ENCODE assay signal across 9 cellular contexts in the genomic region with DNA sequence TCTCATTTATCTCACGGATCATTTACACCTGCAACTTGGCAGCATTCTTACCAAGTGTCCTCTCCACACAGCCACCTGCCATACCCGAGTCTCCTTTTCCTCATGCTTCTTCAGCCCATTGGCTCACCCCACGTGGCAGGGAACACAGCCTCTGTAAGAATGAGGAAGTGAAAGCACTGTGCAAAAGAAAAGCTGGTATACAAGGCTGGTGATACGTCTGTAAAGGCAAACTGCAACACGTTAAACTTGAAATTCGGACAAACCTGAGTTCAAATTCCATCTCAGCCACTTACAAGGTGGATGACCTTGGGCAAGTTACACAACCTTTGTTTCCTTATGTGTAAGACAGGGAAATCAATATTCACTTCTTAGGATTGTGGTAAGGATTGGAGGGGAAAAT.
DNase-seq lines count a peak whose midpoint lies in the region; ATAC-seq, FAIRE-seq and TF ChIP-seq lines count a peak whose summit lies in the region.
"Had no signal": no experiment of that assay in that cellular context is flagged by ENCODE, and none has a peak within 500 bp of the region (broad histone marks: within the 10 kb centered on the region; RNA-seq: fewer than 3 reads in every experiment).

No MANE protein-coding gene starts in this region.

- POLR2A ChIA-PET in K562 (lab: Yijun Ruan, JAX) = no interaction called here

- no peak overlapping the region for H3K4me3 ChIP-seq in K562

- H3K36me3 ChIP-seq in K562 (ENCODE audit: control insufficient read depth, insufficient read depth, low read length) = no peaks in the 10 kb centered on the region

- H4K20me1 ChIP-seq in K562 (replicated peaks; ENCODE audit: control insufficient read depth, insufficient read depth, low read length) = no peaks in the 10 kb centered on the region

- in situ Hi-C loops in K562 (cut with MboI) = no loop called here

- no peaks in the 10 kb centered on the region for H3K9me3 ChIP-seq in K562 (replicated peaks; ENCODE audit: control insufficient read depth, insufficient read depth, low read depth, low read length)

- intact Hi-C loops in K562 (cut with micrococcal nuclease) = no loop called here
- intact Hi-C loops in activated naive CD4-positive, alpha-beta T cell treated with anti-CD3 and anti-CD28 coated beads for 36 hours (cut with micrococcal nuclease) = no loop called here

- H3K9me1 ChIP-seq in K562 (ENCODE audit: control insufficient read depth, insufficient read depth, low read length) = no peaks in the 10 kb centered on the region

- no peak overlapping the region for H3K9ac ChIP-seq in K562 (ENCODE audit: insufficient read depth in 1 of 2, low read depth in 2 of 2, low read length in 2 of 2)

- ATAC-seq in GM21576 (IDR thresholded peaks at IDR 0.05; ENCODE audit: unreplicated experiment) (peak; percentile 94), K562 (peak; percentile 61)

- no peak for FAIRE-seq in K562 (lab: Jason Lieb, UNC)

- peak overlapping the region in 2 of 4 donors; percentile 55 to 78 for H3K4me3 Mint-ChIP-seq in IgD-negative memory B cell
- no peak overlapping the region for H3K4me3 Mint-ChIP-seq in activated naive CD4-positive, alpha-beta T cell treated with anti-CD3 and anti-CD28 coated beads for 36 hours
- H3K4me3 Mint-ChIP-seq: neural crest cell had no signal

- TF ChIP-seq POLR2A in K562 (conservative IDR thresholded peaks at IDR 0.05) = no peak

- H3K4me2 ChIP-seq in K562 (ENCODE audit: insufficient read depth, low read length) = peak overlapping the region; percentile 28; the same call in 1 of the 2 replicates

- BruUV-seq in K562 (replicated peaks; lab: Mats Ljungman, UMichigan) = no TSS peak

- CTCF ChIA-PET in K562 (lab: Yijun Ruan, JAX; ENCODE audit: low intra/inter-chr PET ratio) = no interaction called here
- CTCF ChIA-PET in activated naive CD4-positive, alpha-beta T cell treated with anti-CD3 and anti-CD28 coated beads for 36 hours (lab: Charles Lee) = no interaction called here

- DNase-seq in GDM1 (lab: John Stamatoyannopoulos, UW) (peak; percentile 48), K562 (ENCODE audit: extremely low read depth in 1 of 4, low spot score in 3 of 4) (peak in 1 of 4 experiments; percentile 5), substantia nigra (lab: John Stamatoyannopoulos, UW) (peak in 29 of 49 donors; percentile 0 to 34 (median 9)), KG1 (lab: John Stamatoyannopoulos, UW) (no peak), T-helper 1 cell (no peak)
- DNase-seq in activated naive CD4-positive, alpha-beta T cell treated with anti-CD3 and anti-CD28 coated beads for 36 hours = no peak

- no peak overlapping the region for H3K27ac ChIP-seq in K562 (ENCODE audit: extremely low read depth, low read depth, low read length)
- H3K27ac ChIP-seq in substantia nigra (ENCODE audit: low read depth, low read length, poor library complexity, severe bottlenecking) = no peak overlapping the region

- peak overlapping the region; percentile 57 for H2AFZ ChIP-seq in K562 (ENCODE audit: low read depth, low read length)

- 0% methylated on average over 6 of the region's 6 CpGs for WGBS in K562 (ENCODE audit: insufficient coverage, low coverage, missing lambda C conversion rate)

- H3K27me3 Mint-ChIP-seq in IgD-negative memory B cell = no peaks in the 10 kb centered on the region
- no peaks in the 10 kb centered on the region for H3K27me3 Mint-ChIP-seq in activated naive CD4-positive, alpha-beta T cell treated with anti-CD3 and anti-CD28 coated beads for 36 hours (ENCODE audit: low read depth)

- TF ChIP-seq CTCF in K562 (IDR thresholded peaks at IDR 0.05 in 2 of 3, conservative IDR thresholded peaks at IDR 0.05 in 1 of 3; ENCODE audit: insufficient read depth in 2 of 3, low read depth in 1 of 3, low read length in 3 of 3) = no peak

- H3K27ac Mint-ChIP-seq in IgD-negative memory B cell = peak overlapping the region; percentile 3 to 53 (median 52)
- H3K27ac Mint-ChIP-seq in activated naive CD4-positive, alpha-beta T cell treated with anti-CD3 and anti-CD28 coated beads for 36 hours = no peak overlapping the region

- TF ChIP-seq EP300 in K562 (IDR thresholded peaks at IDR 0.05; ENCODE audit: low read length) = no peak

- H3K4me1 ChIP-seq in K562 (replicated peaks in 1 of 2; ENCODE audit: control insufficient read depth in 2 of 2, insufficient read depth in 2 of 2, low read length in 2 of 2) = no peaks in the 10 kb centered on the region

- no peaks in the 10 kb centered on the region for H3K36me3 Mint-ChIP-seq in IgD-negative memory B cell
- H3K36me3 Mint-ChIP-seq in activated naive CD4-positive, alpha-beta T cell treated with anti-CD3 and anti-CD28 coated beads for 36 hours (ENCODE audit: low read depth) = no peaks in the 10 kb centered on the region

- H3K4me1 Mint-ChIP-seq in IgD-negative memory B cell = peaks cover 13 to 31% (median 24%) of the 10 kb centered on the region in 3 donors
- H3K4me1 Mint-ChIP-seq in activated naive CD4-positive, alpha-beta T cell treated with anti-CD3 and anti-CD28 coated beads for 36 hours (ENCODE audit: low read depth) = peaks cover 14% of the 10 kb centered on the region

- no peak for TF ChIP-seq RAD21 in K562 (CRISPR knock-in tag; conservative IDR thresholded peaks at IDR 0.05 in 1 of 2, IDR thresholded peaks at IDR 0.05 in 1 of 2)

- no peaks in the 10 kb centered on the region for H3K79me2 ChIP-seq in K562 (ENCODE audit: control insufficient read depth, insufficient read depth, low read length)

- H3K9me3 Mint-ChIP-seq in IgD-negative memory B cell = no peaks in the 10 kb centered on the region
- H3K9me3 Mint-ChIP-seq in activated naive CD4-positive, alpha-beta T cell treated with anti-CD3 and anti-CD28 coated beads for 36 hours = no peaks in the 10 kb centered on the region
- H3K9me3 Mint-ChIP-seq: neural crest cell had no signal

- H3K27me3 ChIP-seq in K562 (ENCODE audit: control insufficient read depth in 2 of 2, insufficient read depth in 2 of 2, low read length in 2 of 2) = no peaks in the 10 kb centered on the region; a peak in 1 of 5 replicates

TF ChIP-seq in K562, 482 proteins besides CTCF, POLR2A, EP300 and RAD21:
- 0 out of 2 replicates have a peak, but pooled peaks have one; percentile 26 for TF ChIP-seq L3MBTL2 (IDR thresholded peaks at IDR 0.05)
- no peak for TF ChIP-seq RBM14 (IDR thresholded peaks at IDR 0.05; ENCODE audit: borderline replicate concordance, insufficient read depth, low read depth, low read length)
- TF ChIP-seq, protein P1, sequence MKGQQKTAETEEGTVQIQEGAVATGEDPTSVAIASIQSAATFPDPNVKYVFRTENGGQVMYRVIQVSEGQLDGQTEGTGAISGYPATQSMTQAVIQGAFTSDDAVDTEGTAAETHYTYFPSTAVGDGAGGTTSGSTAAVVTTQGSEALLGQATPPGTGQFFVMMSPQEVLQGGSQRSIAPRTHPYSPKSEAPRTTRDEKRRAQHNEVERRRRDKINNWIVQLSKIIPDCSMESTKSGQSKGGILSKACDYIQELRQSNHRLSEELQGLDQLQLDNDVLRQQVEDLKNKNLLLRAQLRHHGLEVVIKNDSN (CRISPR knock-in tag; IDR thresholded peaks at IDR 0.05) = peak; percentile 71
- TF ChIP-seq SOX6 (IDR thresholded peaks at IDR 0.05) = no peak
- TF ChIP-seq NFATC3 (IDR thresholded peaks at IDR 0.05) = no peak
- TF ChIP-seq ZNF668 (CRISPR knock-in tag; IDR thresholded peaks at IDR 0.05) = no peak
- peak; percentile 61 for TF ChIP-seq ELF1 (tag; IDR thresholded peaks at IDR 0.05)
- TF ChIP-seq RAD51 (IDR thresholded peaks at IDR 0.05; ENCODE audit: borderline replicate concordance, low read depth) = peak; percentile 70
- TF ChIP-seq BHLHE40 (IDR thresholded peaks at IDR 0.05; ENCODE audit: low read length) = 0 out of 2 replicates have a peak, but pooled peaks have one; percentile 6
- TF ChIP-seq SPI1 (IDR thresholded peaks at IDR 0.05; ENCODE audit: borderline replicate concordance, low read depth, low read length) = peak; percentile 96
- TF ChIP-seq, protein P2, sequence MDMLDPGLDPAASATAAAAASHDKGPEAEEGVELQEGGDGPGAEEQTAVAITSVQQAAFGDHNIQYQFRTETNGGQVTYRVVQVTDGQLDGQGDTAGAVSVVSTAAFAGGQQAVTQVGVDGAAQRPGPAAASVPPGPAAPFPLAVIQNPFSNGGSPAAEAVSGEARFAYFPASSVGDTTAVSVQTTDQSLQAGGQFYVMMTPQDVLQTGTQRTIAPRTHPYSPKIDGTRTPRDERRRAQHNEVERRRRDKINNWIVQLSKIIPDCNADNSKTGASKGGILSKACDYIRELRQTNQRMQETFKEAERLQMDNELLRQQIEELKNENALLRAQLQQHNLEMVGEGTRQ (CRISPR knock-in tag; IDR thresholded peaks at IDR 0.05) = peak; percentile 81

Comparison
In these comparisons a context has a peak if more than half of its experiments do, and no peak if none do; other contexts are left out.
1. DNase-seq: peak in GDM1 (single experiment) and substantia nigra (29 of 49); none in KG1 (single experiment), activated naive CD4-positive, alpha-beta T cell treated with anti-CD3 and anti-CD28 coated beads for 36 hours (single experiment) and T-helper 1 cell (0 of 5).